Comparison of ENCODE assay signal across 10 cellular contexts in the genomic region with DNA sequence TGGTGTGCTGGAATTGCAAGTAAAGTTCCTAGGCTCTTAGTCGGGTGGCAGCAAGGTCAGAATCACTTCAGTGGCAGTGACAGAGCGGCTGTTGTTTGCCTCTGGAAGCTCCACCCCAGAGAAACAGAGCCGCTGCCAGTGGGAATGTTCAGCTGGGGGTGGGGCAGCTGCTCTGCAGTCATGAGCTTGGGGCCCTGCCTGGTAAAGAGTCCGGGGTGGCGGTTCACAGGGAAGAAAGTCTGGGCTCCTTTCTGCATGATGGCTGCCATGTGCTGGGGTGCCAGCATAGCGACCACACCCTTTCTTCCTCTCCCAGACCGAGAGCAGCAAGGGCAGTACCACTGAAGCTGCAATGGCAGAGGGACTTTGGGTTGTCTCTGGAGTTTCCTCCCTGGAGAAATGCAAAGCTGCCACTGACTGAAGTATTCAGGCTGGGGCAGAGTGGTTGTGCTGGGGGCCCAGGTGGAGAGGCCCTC.
DNase-seq lines count a peak whose midpoint lies in the region; ATAC-seq and TF ChIP-seq lines count a peak whose summit lies in the region.
"Had no signal": no experiment of that assay in that cellular context is flagged by ENCODE, and none has a peak within 500 bp of the region (broad histone marks: within the 10 kb centered on the region; RNA-seq: fewer than 3 reads in every experiment).

No MANE protein-coding gene starts in this region.

- peaks cover 0 to 19% (median 0%) of the 10 kb centered on the region in 4 donors for H3K4me1 ChIP-seq in tibial nerve
- H3K4me1 ChIP-seq: esophagus muscularis mucosa had no signal

- peak in 1 of 2 donors; percentile 28 for TF ChIP-seq POLR2A in tibial nerve (IDR thresholded peaks at IDR 0.05)

- H3K27ac ChIP-seq in tibial nerve, result peak overlapping the region; percentile 51 to 87 (median 71)
- H3K27ac ChIP-seq: esophagus muscularis mucosa had no signal

- DNase-seq in NCI-H510A (lab: John Stamatoyannopoulos, UW), result peak; percentile 11
- peak; percentile 10 for DNase-seq in choroid plexus epithelial cell (ENCODE audit: low read depth)
- DNase-seq in midbrain (lab: John Stamatoyannopoulos, UW), result peak; percentile 80
- DNase-seq in tibial nerve (ENCODE audit: low spot score in 2 of 2), result peak in 1 of 2 donors; percentile 22
- no peak for DNase-seq in NCI-H2029 (lab: John Stamatoyannopoulos, UW)
- no peak for DNase-seq in NOMO-1 (lab: John Stamatoyannopoulos, UW; ENCODE audit: unreplicated experiment in 2 of 2)
- DNase-seq: activated B cell treated with CpG ODN at 0.5 μM for 24 hours; activated naive CD4-positive, alpha-beta T cell treated with anti-CD3 and anti-CD28 coated beads, Interleukin-2, amount 50 U/mL, for 16 hours had no signal

- WGBS in tibial nerve, 2 donors, result 9 to 21% methylated on average over 7 of the region's 7 CpGs

- no peak overlapping the region for H3K4me3 ChIP-seq in choroid plexus epithelial cell (ENCODE audit: low read depth, low read length)
- peak overlapping the region in 2 of 4 donors; percentile 8 to 10 for H3K4me3 ChIP-seq in tibial nerve
- H3K4me3 ChIP-seq: esophagus muscularis mucosa had no signal

- ATAC-seq in HG03520 (IDR thresholded peaks at IDR 0.05; ENCODE audit: unreplicated experiment), result no peak

- TF ChIP-seq CTCF in choroid plexus epithelial cell (conservative IDR thresholded peaks at IDR 0.05; ENCODE audit: low read depth, low read length) (no peak), tibial nerve (IDR thresholded peaks at IDR 0.05) (no peak)

- peaks cover 0 to 3% (median 0%) of the 10 kb centered on the region in 4 donors for H3K9me3 ChIP-seq in tibial nerve
- H3K9me3 ChIP-seq: esophagus muscularis mucosa had no signal

- no peaks in the 10 kb centered on the region for H3K36me3 ChIP-seq in tibial nerve
- H3K36me3 ChIP-seq: esophagus muscularis mucosa had no signal

- peak in 1 of 2 donors; percentile 60 for TF ChIP-seq EP300 in tibial nerve (IDR thresholded peaks at IDR 0.05)

- H3K27me3 ChIP-seq in tibial nerve, result no peaks in the 10 kb centered on the region

Comparison
In these comparisons a context has a peak if more than half of its experiments do, and no peak if none do; other contexts are left out.
1. DNase-seq: peak in NCI-H510A (single experiment), choroid plexus epithelial cell (single experiment) and midbrain (single experiment); none in NCI-H2029 (single experiment) and NOMO-1 (0 of 2).